In the genomic region with DNA sequence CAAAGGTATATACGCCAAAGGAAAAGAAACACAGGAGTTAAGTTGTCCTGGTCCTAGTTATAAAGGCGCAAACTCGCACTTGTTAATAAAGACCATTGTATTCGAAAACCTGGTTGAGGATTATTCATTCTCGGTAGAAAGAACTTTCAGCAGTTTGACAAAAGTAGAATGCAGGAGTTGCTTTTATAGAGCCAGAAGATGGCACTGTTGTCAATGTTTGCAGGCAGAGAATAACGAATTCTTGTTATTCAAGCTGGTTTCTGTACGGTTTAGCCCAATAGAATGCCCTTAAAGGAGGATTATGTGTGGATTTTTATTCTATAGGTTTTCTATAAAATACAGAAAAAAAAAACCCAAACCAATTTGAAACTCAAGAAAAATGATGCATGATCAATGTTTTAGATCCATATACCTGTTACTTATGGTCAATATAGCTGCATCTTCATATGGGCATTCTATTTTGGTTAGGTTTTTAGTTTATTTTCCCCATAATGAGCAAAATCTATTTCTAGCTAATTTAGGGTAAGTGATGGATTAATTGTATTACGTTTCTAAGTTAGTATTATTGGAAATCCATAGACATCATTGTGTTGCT, we compare ENCODE assay signal across 9 cellular contexts.
DNase-seq lines count a peak whose midpoint lies in the region; ATAC-seq and TF ChIP-seq lines count a peak whose summit lies in the region.
"Had no signal": no experiment of that assay in that cellular context is flagged by ENCODE, and none has a peak within 500 bp of the region (broad histone marks: within the 10 kb centered on the region; RNA-seq: fewer than 3 reads in every experiment).

No MANE protein-coding gene starts in this region.

- H3K9ac ChIP-seq in SU-DHL-6 (ENCODE audit: low read length): no peak overlapping the region

- peaks cover 31% of the 10 kb centered on the region for H3K27me3 ChIP-seq in CD4-positive, alpha-beta T cell (ENCODE audit: control insufficient read depth, insufficient read depth, low read length)
- no peaks in the 10 kb centered on the region for H3K27me3 ChIP-seq in SU-DHL-6 (ENCODE audit: low read length)

- H3K4me2 ChIP-seq in SU-DHL-6 (ENCODE audit: low read depth, low read length, poor library complexity, severe bottlenecking): no peak overlapping the region

- DNase-seq in CD4-positive, alpha-beta T cell: no peak
- DNase-seq in NCI-H1048 (lab: John Stamatoyannopoulos, UW): peak; percentile 3
- DNase-seq in foreskin fibroblast: peak; percentile 48 to 78
- peak; percentile 49 for DNase-seq in retina
- DNase-seq: left cardiac atrium had no signal

- H3K4me3 ChIP-seq in SU-DHL-6 (ENCODE audit: insufficient read depth, low read length, poor library complexity, severe bottlenecking) (no peak overlapping the region), foreskin fibroblast (ENCODE audit: low read depth in 1 of 2, low read length in 2 of 2) (no peak overlapping the region)

- H3K9me2 ChIP-seq in SU-DHL-6 (replicated peaks; ENCODE audit: insufficient read depth, low read length): no peaks in the 10 kb centered on the region

- H3K27ac Mint-ChIP-seq in CD4-positive, alpha-beta T cell: no peak overlapping the region

- TF ChIP-seq CTCF in CD4-positive, alpha-beta T cell (IDR thresholded peaks at IDR 0.05): peak; percentile 88
- peak; percentile 31 for TF ChIP-seq CTCF in SU-DHL-6 (IDR thresholded peaks at IDR 0.05; ENCODE audit: insufficient read depth, low read length, poor library complexity, severe bottlenecking)
- TF ChIP-seq CTCF in foreskin fibroblast (IDR thresholded peaks at IDR 0.05; ENCODE audit: low read depth, low read length): peak; percentile 58

- CTCF ChIA-PET in CD4-positive, alpha-beta T cell (lab: Charles Lee): interaction anchor here (0.7 to 2.5 kb wide), 11 partner anchors 9 to 1626 kb away, joined by 3 to 24 read pairs (median 4); no protein-coding TSS in a partner anchor

- H3K9me3 Mint-ChIP-seq in CD4-positive, alpha-beta T cell: no peaks in the 10 kb centered on the region

- no peaks in the 10 kb centered on the region for H3K79me2 ChIP-seq in SU-DHL-6 (ENCODE audit: insufficient read depth, low read length)

- ATAC-seq in CD4-positive, alpha-beta T cell (ENCODE audit: poor library complexity): peak; percentile 54
- ATAC-seq in GM19455 (IDR thresholded peaks at IDR 0.05; ENCODE audit: unreplicated experiment) (peak; percentile 67), GM18517 (IDR thresholded peaks at IDR 0.05; ENCODE audit: unreplicated experiment) (no peak), GM18868 (IDR thresholded peaks at IDR 0.05; ENCODE audit: unreplicated experiment) (no peak)

- no peak overlapping the region for H3K27ac ChIP-seq in CD4-positive, alpha-beta T cell (ENCODE audit: low read depth, low read length)
- no peak overlapping the region for H3K27ac ChIP-seq in SU-DHL-6 (ENCODE audit: low read depth, low read length)

- no peaks in the 10 kb centered on the region for H3K36me3 Mint-ChIP-seq in CD4-positive, alpha-beta T cell (ENCODE audit: low read depth)

- H2AFZ ChIP-seq in SU-DHL-6 (ENCODE audit: low read depth, low read length, severe bottlenecking): no peak overlapping the region

- intact Hi-C loops in CD4-positive, alpha-beta T cell (cut with DNase I, micrococcal nuclease): loop anchor here (1.0 to 10.0 kb wide), 5 partner anchors 1174 to 1630 kb away; no protein-coding TSS in a partner anchor

- no peaks in the 10 kb centered on the region for H3K4me1 Mint-ChIP-seq in CD4-positive, alpha-beta T cell (ENCODE audit: low read depth)

- POLR2A ChIA-PET in CD4-positive, alpha-beta T cell (lab: Charles Lee): no interaction called here

- H3K36me3 ChIP-seq in SU-DHL-6 (ENCODE audit: low read length): no peaks in the 10 kb centered on the region

- peaks cover 80% of the 10 kb centered on the region for H3K27me3 Mint-ChIP-seq in CD4-positive, alpha-beta T cell

- no peak overlapping the region for H3K4me3 Mint-ChIP-seq in CD4-positive, alpha-beta T cell

- no peaks in the 10 kb centered on the region for H3K9me3 ChIP-seq in CD4-positive, alpha-beta T cell (ENCODE audit: control insufficient read depth, low read length)
- H3K9me3 ChIP-seq in SU-DHL-6 (ENCODE audit: insufficient read depth, low read length): no peaks in the 10 kb centered on the region

- H3F3A ChIP-seq in SU-DHL-6 (ENCODE audit: insufficient read depth): no peaks in the 10 kb centered on the region

- no peaks in the 10 kb centered on the region; the same call in 1 of the 2 replicates for H4K20me1 ChIP-seq in SU-DHL-6 (ENCODE audit: low read depth, low read length)

Comparison
In these comparisons a context has a peak if more than half of its experiments do, and no peak if none do; other contexts are left out.
1. ATAC-seq: peak in CD4-positive, alpha-beta T cell (single experiment) and GM19455 (single experiment); none in GM18517 (single experiment) and GM18868 (single experiment).
2. DNase-seq: peak in NCI-H1048 (single experiment), foreskin fibroblast (2 of 2) and retina (single experiment); none in CD4-positive, alpha-beta T cell (0 of 10).
3. CTCF ChIP-seq: peak in every context shown above with its lines; median percentile 88 in CD4-positive, alpha-beta T cell; 58 in foreskin fibroblast; 31 in SU-DHL-6.